8 cellular contexts compared by ENCODE assay signal in genomic region chr6:166540631-166541331, GRCh38. TPM values are rescaled to one million over a fixed set of nuclear protein-coding genes. Genes with fewer than 3 reads are reported as not detected.
A peak's percentile ranks its signal among the peaks of the same experiment; 100 is the strongest.
DNase-seq lines count a peak whose midpoint lies in the region; ATAC-seq and TF ChIP-seq lines count a peak whose summit lies in the region.

No MANE protein-coding gene starts in this region.

- H3K4me3 ChIP-seq in CD8-positive, alpha-beta T cell (ENCODE audit: low read depth, low read length): no peak overlapping the region
- H3K4me3 ChIP-seq in Karpas-422 (ENCODE audit: low read length) (peak overlapping the region; percentile 58), PC-9 (no peak overlapping the region)

- no peaks in the 10 kb centered on the region for H3K36me3 Mint-ChIP-seq in CD8-positive, alpha-beta T cell

- no peaks in the 10 kb centered on the region for H3K9me2 ChIP-seq in Karpas-422 (replicated peaks; ENCODE audit: insufficient read depth, low read length)
- no peaks in the 10 kb centered on the region for H3K9me2 ChIP-seq in PC-9 (ENCODE audit: insufficient read depth)

- POLR2A ChIA-PET in CD8-positive, alpha-beta T cell (lab: Charles Lee): interaction anchor here (0.7 to 1.0 kb wide), 3 partner anchors 52 to 129 kb away, joined by 3 to 4 read pairs (median 4); partner anchors contain the start of gene RPS6KA2
- POLR2A ChIA-PET in PC-9 (lab: Charles Lee; ENCODE audit: unreplicated experiment): no interaction called here

- peak; percentile 15 to 73 (median 46) for DNase-seq in CD8-positive, alpha-beta T cell
- DNase-seq in Karpas-422 (peak; percentile 90), activated T-cell treated with anti-CD3 and anti-CD28 coated beads for 24 hours (ENCODE audit: low read depth) (peak; percentile 55), inferior parietal cortex (ENCODE audit: extremely low spot score) (peak; percentile 55), globus pallidus (ENCODE audit: low spot score) (no peak), PC-9 (no peak)
- peak; percentile 7 to 50 for DNase-seq in stimulated activated CD8-positive, alpha-beta memory T cell treated with anti-CD3 and anti-CD28 coated beads, Interleukin-4, amount 100 ng/mL, for 4 hours (ENCODE audit: low read depth in 2 of 2, low spot score in 1 of 2)

- peak overlapping the region; percentile 78 for H3K4me3 Mint-ChIP-seq in CD8-positive, alpha-beta T cell

- CTCF ChIA-PET in CD8-positive, alpha-beta T cell (lab: Charles Lee): no interaction called here
- CTCF ChIA-PET in PC-9 (lab: Charles Lee): no interaction called here

- H3K4me1 Mint-ChIP-seq in CD8-positive, alpha-beta T cell (ENCODE audit: low read depth): peaks cover 28% of the 10 kb centered on the region

- peaks cover 8% of the 10 kb centered on the region; the same call in 1 of the 2 replicates for H3F3A ChIP-seq in PC-9 (ENCODE audit: insufficient read depth, low read depth)

- H3K9me3 Mint-ChIP-seq in CD8-positive, alpha-beta T cell: no peaks in the 10 kb centered on the region

- peak overlapping the region; percentile 70 for H2AFZ ChIP-seq in Karpas-422 (ENCODE audit: low read length)
- no peak overlapping the region for H2AFZ ChIP-seq in PC-9

- peak overlapping the region; percentile 84 for H3K27ac Mint-ChIP-seq in CD8-positive, alpha-beta T cell

- H3K27ac ChIP-seq in CD8-positive, alpha-beta T cell (ENCODE audit: low read depth, low read length): peak overlapping the region; percentile 45
- H3K27ac ChIP-seq in Karpas-422 (ENCODE audit: low read length) (peak overlapping the region; percentile 82), PC-9 (no peak overlapping the region)

- no peaks in the 10 kb centered on the region for H4K20me1 ChIP-seq in Karpas-422 (ENCODE audit: insufficient read depth, low read depth, low read length)
- no peaks in the 10 kb centered on the region for H4K20me1 ChIP-seq in PC-9 (ENCODE audit: insufficient read depth)

- intact Hi-C loops in CD8-positive, alpha-beta T cell (cut with DNase I, micrococcal nuclease): loop anchor here in 1 of 2 experiments (1.0 kb wide), 1 partner anchor 88 kb away; no protein-coding TSS in a partner anchor
- intact Hi-C loops in PC-9 (cut with micrococcal nuclease; ENCODE audit: unreplicated experiment): no loop called here

- H3K9ac ChIP-seq in Karpas-422 (ENCODE audit: low read length): peak overlapping the region; percentile 65

- no peaks in the 10 kb centered on the region for H3K27me3 ChIP-seq in CD8-positive, alpha-beta T cell (ENCODE audit: insufficient read depth, low read length)
- H3K27me3 ChIP-seq in Karpas-422 (ENCODE audit: low read length) (no peaks in the 10 kb centered on the region), PC-9 (ENCODE audit: insufficient read depth, low read depth) (no peaks in the 10 kb centered on the region)

- ATAC-seq in CD8-positive, alpha-beta T cell: peak; percentile 92
- ATAC-seq in GM21515 (IDR thresholded peaks at IDR 0.05; ENCODE audit: unreplicated experiment): peak; percentile 95

- no peaks in the 10 kb centered on the region for H3K27me3 Mint-ChIP-seq in CD8-positive, alpha-beta T cell (ENCODE audit: low read depth)

- no peaks in the 10 kb centered on the region for H3K9me3 ChIP-seq in CD8-positive, alpha-beta T cell (ENCODE audit: low read length)
- H3K9me3 ChIP-seq in Karpas-422 (ENCODE audit: low read length) (no peaks in the 10 kb centered on the region), PC-9 (ENCODE audit: insufficient read depth, low read depth) (no peaks in the 10 kb centered on the region)

- no peaks in the 10 kb centered on the region for H3K36me3 ChIP-seq in CD8-positive, alpha-beta T cell (ENCODE audit: insufficient read depth, low read length)
- H3K36me3 ChIP-seq in Karpas-422 (ENCODE audit: insufficient read depth, low read length): no peaks in the 10 kb centered on the region
- no peaks in the 10 kb centered on the region for H3K36me3 ChIP-seq in PC-9 (ENCODE audit: low read depth)

- no TSS peak for BruUV-seq in PC-9 (replicated peaks; lab: Mats Ljungman, UMichigan)

- no peak for TF ChIP-seq CTCF in CD8-positive, alpha-beta T cell (IDR thresholded peaks at IDR 0.05)
- TF ChIP-seq CTCF in PC-9 (conservative IDR thresholded peaks at IDR 0.05): no peak

- peaks cover 9% of the 10 kb centered on the region for H3K4me1 ChIP-seq in CD8-positive, alpha-beta T cell (ENCODE audit: insufficient read depth, low read length)
- H3K4me1 ChIP-seq in Karpas-422 (ENCODE audit: low read length): peaks cover 69% of the 10 kb centered on the region
- peaks cover 17% of the 10 kb centered on the region for H3K4me1 ChIP-seq in PC-9 (replicated peaks; ENCODE audit: insufficient read depth)

- H3K79me2 ChIP-seq in Karpas-422 (ENCODE audit: low read length) (no peaks in the 10 kb centered on the region), PC-9 (ENCODE audit: low read depth) (no peaks in the 10 kb centered on the region)

- peak overlapping the region; percentile 69 for H3K4me2 ChIP-seq in Karpas-422 (ENCODE audit: low read depth, low read length, poor library complexity, severe bottlenecking)
- H3K4me2 ChIP-seq in PC-9: no peak overlapping the region

RNA-seq across cellular contexts. Expression of gene RAMACL, which starts 45.7 kb away (rescaled TPM):
- under 1 TPM in 1 of 2 experiments, not detected in 1; 0.31 TPM for total RNA-seq in CD8-positive, alpha-beta T cell
- total RNA-seq in Karpas-422 (2014; rRNA removed; shearing (Covaris generic); ENCODE audit: low replicate concordance): 1.7 and 3.6 TPM in 2 replicates
- 0.52 and 0.73 TPM in 2 replicates for total RNA-seq in PC-9 (2021)

Comparison
In these comparisons a context has a peak if more than half of its experiments do, and no peak if none do; other contexts are left out.
1. DNase-seq: peak in CD8-positive, alpha-beta T cell (7 of 7), Karpas-422 (single experiment), activated T-cell treated with anti-CD3 and anti-CD28 coated beads for 24 hours (single experiment), inferior parietal cortex (single experiment) and stimulated activated CD8-positive, alpha-beta memory T cell treated with anti-CD3 and anti-CD28 coated beads, Interleukin-4, amount 100 ng/mL, for 4 hours (2 of 2); none in globus pallidus (single experiment) and PC-9 (0 of 2).